8 cellular contexts compared by ENCODE assay signal in genomic region chr3:154122912-154123559, GRCh38. TPM values are rescaled to one million over a fixed set of nuclear protein-coding genes. Genes with fewer than 3 reads are reported as not detected.
DNase-seq lines count a peak whose midpoint lies in the region; ATAC-seq and TF ChIP-seq lines count a peak whose summit lies in the region.

No MANE protein-coding gene starts in this region.

- H3K36me3 ChIP-seq in mucosa of stomach (ENCODE audit: control insufficient read depth, insufficient read depth, low read length), result no peaks in the 10 kb centered on the region

- POLR2A ChIA-PET in AG04450 (lab: Yijun Ruan, JAX), result no interaction called here

- DNase-seq in AG04450 (ENCODE audit: low read depth, low spot score) (no peak), LNCaP clone FGC (ENCODE audit: low read depth) (no peak), dermis blood vessel endothelial cell (peak; percentile 19), GM19240 (ENCODE audit: insufficient read length, low spot score) (no peak), epidermal melanocyte (ENCODE audit: insufficient read length, low spot score) (no peak), inferior parietal cortex (ENCODE audit: extremely low spot score) (no peak)

- no peaks in the 10 kb centered on the region for H3K9me3 ChIP-seq in AG04450 (ENCODE audit: control insufficient read depth, insufficient read depth, low read length)
- H3K9me3 ChIP-seq in mucosa of stomach (ENCODE audit: control insufficient read depth, low read length), result no peaks in the 10 kb centered on the region

- CTCF ChIA-PET in AG04450 (lab: Charles Lee), result interaction anchor here (1.3 to 3.4 kb wide), 3 partner anchors 21 to 130 kb away, joined by 3 to 32 read pairs (median 5); no protein-coding TSS in a partner anchor

- ATAC-seq in HG02642 (IDR thresholded peaks at IDR 0.05; ENCODE audit: poor library complexity, unreplicated experiment), result no peak

- peak overlapping the region; percentile 70 for H3K9ac ChIP-seq in mucosa of stomach (ENCODE audit: low read length)

- TF ChIP-seq CTCF in AG04450 (IDR thresholded peaks at IDR 0.05; ENCODE audit: low read depth, low read length) (no peak), LNCaP clone FGC (IDR thresholded peaks at IDR 0.05; ENCODE audit: control insufficient read depth, extremely low read depth, insufficient read depth) (no peak)

- H3K27ac ChIP-seq in AG04450 (ENCODE audit: low read depth, low read length), result no peak overlapping the region

- H3K4me1 ChIP-seq in mucosa of stomach (ENCODE audit: control insufficient read depth, insufficient read depth, low read length), result peaks cover 5% of the 10 kb centered on the region

- H3K27me3 ChIP-seq in AG04450 (ENCODE audit: control insufficient read depth, insufficient read depth, low read length), result no peaks in the 10 kb centered on the region
- peaks cover 7% of the 10 kb centered on the region for H3K27me3 ChIP-seq in mucosa of stomach (ENCODE audit: control insufficient read depth, insufficient read depth, low read length)

- H3K4me3 ChIP-seq in AG04450 (ENCODE audit: low read depth, low read length), result peak overlapping the region; percentile 78
- peak overlapping the region; percentile 90 for H3K4me3 ChIP-seq in LNCaP clone FGC (ENCODE audit: low read depth, low read length)
- H3K4me3 ChIP-seq in mucosa of stomach (ENCODE audit: low read length), result peak overlapping the region; percentile 49

RNA-seq across cellular contexts. Expression of gene ARHGEF26, which starts 1.8 kb away (rescaled TPM):
- polyA plus RNA-seq in AG04450 (2011; rRNA removed), result 0.56 and 0.98 TPM in 2 replicates
- polyA minus RNA-seq in AG04450 (2011; rRNA and poly(A)+ RNA removed), result 0.83 and 1.3 TPM in 2 replicates
- total RNA-seq in dermis blood vessel endothelial cell, result 0.33 and 0.51 TPM in 2 replicates
